ENCODE assay signal across 31 cellular contexts in genomic region chr5:143238620-143239019, GRCh38.
"Had no signal": no experiment of that assay in that cellular context is flagged by ENCODE, and none has a peak within 500 bp of the region (broad histone marks: within the 10 kb centered on the region; RNA-seq: fewer than 3 reads in every experiment).

No MANE protein-coding gene starts in this region.

- H3K4me2 ChIP-seq: neural progenitor cell, smooth muscle cell had no signal

- H3K4me3 Mint-ChIP-seq: natural killer cell; nephron; neural progenitor cell; stimulated activated memory B cell treated with anti-CD40 and anti-IgM and Interleukin-4, amounts not matched to agents 10 μg/mL and 1 μg/mL and 100 μg/mL, for 72 hours; stimulated activated naive CD8-positive, alpha-beta T cell treated with anti-CD3 and anti-CD28 coated beads, Interleukin-15, amount 100 ng/mL, for 72 hours had no signal

- H3K27me3 Mint-ChIP-seq: stimulated activated memory B cell treated with anti-CD40 and anti-IgM and Interleukin-4, amounts not matched to agents 10 μg/mL and 1 μg/mL and 100 μg/mL, for 72 hours; stimulated activated naive CD8-positive, alpha-beta T cell treated with anti-CD3 and anti-CD28 coated beads, Interleukin-15, amount 100 ng/mL, for 72 hours had no signal

- ATAC-seq: natural killer cell; psoas muscle; right cardiac atrium; sciatic nerve; stimulated activated memory B cell treated with anti-CD40 and anti-IgM and Interleukin-4, amounts not matched to agents 10 μg/mL and 1 μg/mL and 100 μg/mL, for 72 hours; stimulated activated naive CD8-positive, alpha-beta T cell treated with anti-CD3 and anti-CD28 coated beads, Interleukin-15, amount 100 ng/mL, for 72 hours; stimulated activated naive CD8-positive, alpha-beta T cell treated with anti-CD3 and anti-CD28 coated beads, Interleukin-15, Interleukin-2, amounts not matched to agents 100 U/mL and 50 U/mL, for 24 hours had no signal

- H3K27me3 ChIP-seq: neural progenitor cell, ovary, spleen, suprapubic skin, thyroid gland, tibial nerve, upper lobe of left lung, vagina had no signal

- H3K9me3 ChIP-seq: ovary, psoas muscle, spleen, suprapubic skin, thoracic aorta, thyroid gland, tibial nerve, upper lobe of left lung, vagina had no signal

- H3K27ac ChIP-seq: neural progenitor cell, ovary, parathyroid adenoma, psoas muscle, skin epidermis, spleen, suprapubic skin, thoracic aorta, thyroid gland, tibial nerve, upper lobe of left lung, vagina had no signal

- DNase-seq: natural killer cell; occipital lobe; ovary; posterior cingulate gyrus; psoas muscle; right cardiac atrium; spleen; stimulated activated CD4-positive, alpha-beta T cell treated with anti-CD3 and anti-CD28 coated beads, Interleukin-12 subunit alpha, Interleukin-12 subunit beta, amount 100 ng/mL, for 4 hours; stimulated activated CD4-positive, alpha-beta T cell treated with anti-CD3 and anti-CD28 coated beads, Interleukin-1b, Interleukin-23, amount 100 ng/mL, for 48 hours; stimulated activated CD4-positive, alpha-beta T cell treated with anti-CD3 and anti-CD28 coated beads, Interleukin-4, amount 100 ng/mL, for 1 hour; stimulated activated CD4-positive, alpha-beta T cell treated with anti-CD3 and anti-CD28 coated beads, Interleukin-4, amount 100 ng/mL, for 4 hours; stimulated activated CD8-positive, alpha-beta memory T cell treated with anti-CD3 and anti-CD28 coated beads, Interleukin-4, amount 100 ng/mL, for 48 hours; stimulated activated naive CD4-positive, alpha-beta T cell; stimulated activated naive CD8-positive, alpha-beta T cell treated with anti-CD3 and anti-CD28 coated beads, Interleukin-15, amount 100 ng/mL, for 72 hours; stimulated activated naive CD8-positive, alpha-beta T cell treated with anti-CD3 and anti-CD28 coated beads, Interleukin-15, Interleukin-2, amounts not matched to agents 100 U/mL and 50 U/mL, for 24 hours; substantia nigra; thyroid gland; trophoblast cell; upper lobe of left lung had no signal

- H3K9me3 Mint-ChIP-seq: natural killer cell; nephron; neural progenitor cell; stimulated activated memory B cell treated with anti-CD40 and anti-IgM and Interleukin-4, amounts not matched to agents 10 μg/mL and 1 μg/mL and 100 μg/mL, for 72 hours had no signal

- H3K4me3 ChIP-seq: neural progenitor cell, ovary, psoas muscle, skin epidermis, smooth muscle cell, spleen, suprapubic skin, thoracic aorta, thyroid gland, tibial nerve, upper lobe of left lung, vagina had no signal

- H3K36me3 Mint-ChIP-seq: natural killer cell; neural progenitor cell; stimulated activated memory B cell treated with anti-CD40 and anti-IgM and Interleukin-4, amounts not matched to agents 10 μg/mL and 1 μg/mL and 100 μg/mL, for 72 hours had no signal

- H2AFZ ChIP-seq: neural progenitor cell, parathyroid adenoma had no signal

- H3K4me1 Mint-ChIP-seq: natural killer cell; neural progenitor cell; stimulated activated memory B cell treated with anti-CD40 and anti-IgM and Interleukin-4, amounts not matched to agents 10 μg/mL and 1 μg/mL and 100 μg/mL, for 72 hours; stimulated activated naive CD8-positive, alpha-beta T cell treated with anti-CD3 and anti-CD28 coated beads, Interleukin-15, amount 100 ng/mL, for 72 hours had no signal

- H3K36me3 ChIP-seq: neural progenitor cell, ovary, spleen, suprapubic skin, thoracic aorta, thyroid gland, tibial nerve, upper lobe of left lung, vagina had no signal

- H3K4me1 ChIP-seq: neural progenitor cell, parathyroid adenoma, thyroid gland had no signal

- H3K27ac Mint-ChIP-seq: natural killer cell; neural progenitor cell; progenitor cell of endocrine pancreas; stimulated activated memory B cell treated with anti-CD40 and anti-IgM and Interleukin-4, amounts not matched to agents 10 μg/mL and 1 μg/mL and 100 μg/mL, for 72 hours; stimulated activated naive CD8-positive, alpha-beta T cell treated with anti-CD3 and anti-CD28 coated beads, Interleukin-15, amount 100 ng/mL, for 72 hours had no signal

- H3K9ac ChIP-seq: neural progenitor cell, parathyroid adenoma had no signal
